3 cellular contexts compared by ENCODE assay signal in genomic region chrX:6015423-6015822, GRCh38.
A peak's percentile ranks its signal among the peaks of the same experiment; 100 is the strongest.
TF ChIP-seq lines count a peak whose summit lies in the region.

No MANE protein-coding gene starts in this region.

TF ChIP-seq in HepG2, 621 proteins besides CTCF, POLR2A, EP300 and RAD21:
- no peak for TF ChIP-seq ZNF580 (CRISPR knock-in tag; IDR thresholded peaks at IDR 0.05; ENCODE audit: borderline replicate concordance, low read depth)
- peak in 1 of 2 experiments; percentile 69; a peak in 3 of 4 replicates for TF ChIP-seq MAFK (conservative IDR thresholded peaks at IDR 0.05 in 1 of 2, IDR thresholded peaks at IDR 0.05 in 1 of 2; ENCODE audit: low read length in 2 of 2)
- peak; percentile 69 for TF ChIP-seq MAFF (IDR thresholded peaks at IDR 0.05; ENCODE audit: low read depth, low read length)

TF ChIP-seq in A549, 52 proteins besides CTCF, POLR2A, EP300 and RAD21:
- no peak for TF ChIP-seq BCL3 (IDR thresholded peaks at IDR 0.05)
- TF ChIP-seq HDAC2 (IDR thresholded peaks at IDR 0.05), result no peak
- no peak for TF ChIP-seq ATOH8 (CRISPR knock-in tag; IDR thresholded peaks at IDR 0.05; ENCODE audit: low read depth)
- TF ChIP-seq CHD4 (IDR thresholded peaks at IDR 0.05; ENCODE audit: borderline replicate concordance), result no peak
- TF ChIP-seq MAFK (IDR thresholded peaks at IDR 0.05; ENCODE audit: partially characterized antibody), result peak; percentile 9
- no peak for TF ChIP-seq HOXB13 (CRISPR knock-in tag; IDR thresholded peaks at IDR 0.05; ENCODE audit: low read depth)
- no peak for TF ChIP-seq POLR2AphosphoS2 (conservative IDR thresholded peaks at IDR 0.05; ENCODE audit: low read length)

TF ChIP-seq in IMR-90, 13 proteins besides CTCF, POLR2A, EP300 and RAD21:
- TF ChIP-seq RCOR1 (IDR thresholded peaks at IDR 0.05; ENCODE audit: insufficient replicate concordance, low read length) (no peak), CHD1 (IDR thresholded peaks at IDR 0.05; ENCODE audit: low read depth, low read length) (no peak), SMC3 (IDR thresholded peaks at IDR 0.05; ENCODE audit: low read depth, low read length) (no peak), MAFK (IDR thresholded peaks at IDR 0.05; ENCODE audit: low read depth, low read length) (peak; percentile 37; the same call in 1 of the 2 replicates)
TF ChIP-seq in IMR-90: peak in this region for 1.
